In the genomic region with DNA sequence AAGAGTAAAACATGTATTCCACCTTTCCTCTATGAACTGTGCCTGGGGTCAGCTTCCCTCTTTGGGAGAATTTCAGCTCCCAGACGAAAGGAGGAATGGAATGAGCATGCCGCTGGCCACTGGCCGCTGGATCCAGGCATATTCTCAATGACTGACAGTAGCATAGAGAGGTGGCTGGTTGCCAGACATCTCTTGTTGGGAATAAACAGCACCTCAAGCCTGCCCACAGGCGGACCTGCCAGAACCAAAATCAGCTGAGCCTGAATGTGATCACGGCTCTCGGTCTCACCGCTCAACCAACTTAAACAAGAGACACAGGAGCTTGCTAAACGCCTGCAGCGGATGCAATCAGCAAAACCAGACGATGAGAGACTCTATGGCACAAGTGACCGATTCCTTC, we compare ENCODE assay signal across 15 cellular contexts. TPM values are rescaled to one million over a fixed set of nuclear protein-coding genes. Genes with fewer than 3 reads are reported as not detected.
DNase-seq lines count a peak whose midpoint lies in the region; ATAC-seq and TF ChIP-seq lines count a peak whose summit lies in the region.
"Had no signal": no experiment of that assay in that cellular context is flagged by ENCODE, and none has a peak within 500 bp of the region (broad histone marks: within the 10 kb centered on the region; RNA-seq: fewer than 3 reads in every experiment).

No MANE protein-coding gene starts in this region.

- no peak overlapping the region for H3K4me2 ChIP-seq in osteoblast (ENCODE audit: insufficient read depth, low read length)

- H3K27me3 ChIP-seq in left ventricle myocardium inferior (ENCODE audit: low read depth) (no peaks in the 10 kb centered on the region), osteoblast (ENCODE audit: insufficient read depth, low read length) (no peaks in the 10 kb centered on the region)

- H3K36me3 Mint-ChIP-seq in activated naive CD8-positive, alpha-beta T cell treated with anti-CD3 and anti-CD28 coated beads, Interleukin-2, amount 50 U/mL, for 24 hours (ENCODE audit: low read depth): peaks cover 72% of the 10 kb centered on the region

- no peak overlapping the region for H2AFZ ChIP-seq in osteoblast (ENCODE audit: low read length)

- peak overlapping the region; percentile 23 for H3K27ac ChIP-seq in left ventricle myocardium inferior (replicated peaks)
- H3K27ac ChIP-seq in osteoblast (ENCODE audit: low read depth, low read length): no peak overlapping the region
- H3K27ac ChIP-seq: 22Rv1 had no signal

- H3K79me2 ChIP-seq in osteoblast (ENCODE audit: insufficient read depth, low read length): peaks cover 3% of the 10 kb centered on the region

- no peaks in the 10 kb centered on the region for H3K4me1 Mint-ChIP-seq in activated naive CD8-positive, alpha-beta T cell treated with anti-CD3 and anti-CD28 coated beads, Interleukin-2, amount 50 U/mL, for 24 hours
- H3K4me1 Mint-ChIP-seq: CD14-positive monocyte had no signal

- H3K27ac Mint-ChIP-seq in activated naive CD8-positive, alpha-beta T cell treated with anti-CD3 and anti-CD28 coated beads, Interleukin-2, amount 50 U/mL, for 24 hours: no peak overlapping the region
- H3K27ac Mint-ChIP-seq: HFFc6 had no signal

- H3K9me3 Mint-ChIP-seq in activated naive CD8-positive, alpha-beta T cell treated with anti-CD3 and anti-CD28 coated beads, Interleukin-2, amount 50 U/mL, for 24 hours: peaks cover 20% of the 10 kb centered on the region

- H3K36me3 ChIP-seq in left ventricle myocardium inferior: peaks cover 95% of the 10 kb centered on the region
- peaks cover 86% of the 10 kb centered on the region for H3K36me3 ChIP-seq in osteoblast (ENCODE audit: insufficient read depth, low read length)

- no peak for DNase-seq in Right ventricle myocardium inferior (ENCODE audit: missing footprints)
- no peak for DNase-seq in cardiac septum (ENCODE audit: low spot score)
- DNase-seq in left ventricle myocardium inferior: no peak
- peak; percentile 68 for DNase-seq in osteoblast (ENCODE audit: insufficient read length, low spot score, missing footprints)
- DNase-seq in activated naive CD8-positive, alpha-beta T cell treated with anti-CD3 and anti-CD28 coated beads, Interleukin-2, amount 50 U/mL, for 24 hours: no peak
- DNase-seq in glomerular visceral epithelial cell (ENCODE audit: extremely low spot score): no peak
- DNase-seq: Caco-2; CD8-positive, alpha-beta memory T cell; DMS 273 treated with DMSO at 0.1 percent for 48 hours; HCEC 1CT; HFFc6 had no signal

- no peak overlapping the region for H3K4me3 Mint-ChIP-seq in activated naive CD8-positive, alpha-beta T cell treated with anti-CD3 and anti-CD28 coated beads, Interleukin-2, amount 50 U/mL, for 24 hours
- H3K4me3 Mint-ChIP-seq: CD14-positive monocyte; CD8-positive, alpha-beta memory T cell; HFFc6 had no signal

- H3K4me3 ChIP-seq in left ventricle myocardium inferior: no peak overlapping the region
- no peak overlapping the region for H3K4me3 ChIP-seq in osteoblast (ENCODE audit: insufficient read depth, low read length)

- peaks cover 22% of the 10 kb centered on the region for H3K4me1 ChIP-seq in left ventricle myocardium inferior
- H3K4me1 ChIP-seq in osteoblast (ENCODE audit: insufficient read depth, low read length): no peaks in the 10 kb centered on the region
- H3K4me1 ChIP-seq: Caco-2 had no signal

- TF ChIP-seq CTCF in left ventricle myocardium inferior (IDR thresholded peaks at IDR 0.05; ENCODE audit: borderline replicate concordance) (no peak), osteoblast (IDR thresholded peaks at IDR 0.05; ENCODE audit: extremely low read depth, low read depth, low read length) (no peak)

- H4K20me1 ChIP-seq in osteoblast (ENCODE audit: insufficient read depth, low read length): peaks cover 3% of the 10 kb centered on the region

- intact Hi-C loops in Right ventricle myocardium inferior (cut with DNase I) (no loop called here), cardiac septum (cut with DNase I) (no loop called here), left ventricle myocardium inferior (cut with micrococcal nuclease) (no loop called here)

- no peaks in the 10 kb centered on the region for H3K27me3 Mint-ChIP-seq in activated naive CD8-positive, alpha-beta T cell treated with anti-CD3 and anti-CD28 coated beads, Interleukin-2, amount 50 U/mL, for 24 hours
- H3K27me3 Mint-ChIP-seq: CD8-positive, alpha-beta memory T cell had no signal

- H3K9me3 ChIP-seq in left ventricle myocardium inferior (replicated peaks) (peaks cover 20% of the 10 kb centered on the region), osteoblast (ENCODE audit: low read depth, low read length) (peaks cover 7% of the 10 kb centered on the region)

- ATAC-seq in Right ventricle myocardium inferior (peak; percentile 69), GM21723 (IDR thresholded peaks at IDR 0.05; ENCODE audit: unreplicated experiment) (no peak)
- ATAC-seq in activated naive CD8-positive, alpha-beta T cell treated with anti-CD3 and anti-CD28 coated beads, Interleukin-2, amount 50 U/mL, for 24 hours: no peak
- ATAC-seq: HepG2 had no signal

RNA-seq across cellular contexts. Expression of a gene that starts 20.6 kb away (rescaled TPM):
- total RNA-seq in Right ventricle myocardium inferior: 37.1 TPM
- 41.3 TPM for total RNA-seq in cardiac septum
- 31.1 TPM for total RNA-seq in left ventricle myocardium inferior
- 89.4 and 90.2 TPM in 2 replicates for total RNA-seq in osteoblast

RNA-seq across cellular contexts. Expression of a gene that starts 28.5 kb away (rescaled TPM):
- total RNA-seq in Right ventricle myocardium inferior: 12.2 TPM
- 15.3 TPM for total RNA-seq in cardiac septum
- total RNA-seq in left ventricle myocardium inferior: 13.1 TPM
- 10.1 and 12.7 TPM in 2 replicates for total RNA-seq in osteoblast
